ENCODE assay signal across 10 cellular contexts in genomic region chr20:39338977-39339376, GRCh38.
A peak's percentile ranks its signal among the peaks of the same experiment; 100 is the strongest.
DNase-seq lines count a peak whose midpoint lies in the region; ATAC-seq and TF ChIP-seq lines count a peak whose summit lies in the region.
"Had no signal": no experiment of that assay in that cellular context is flagged by ENCODE, and none has a peak within 500 bp of the region (broad histone marks: within the 10 kb centered on the region; RNA-seq: fewer than 3 reads in every experiment).

No MANE protein-coding gene starts in this region.

- POLR2A ChIA-PET in activated CD4-positive, alpha-beta memory T cell treated with anti-CD3 and anti-CD28 coated beads, Interleukin-2, amount 10 ng/mL, durations not matched to agents 7 days and 5 days (lab: Charles Lee): no interaction called here

- H3K18ac ChIP-seq in neuronal stem cell (ENCODE audit: low read length): no peak overlapping the region

- no CpG with 5 or more reads among the region's 1 CpG for WGBS in neuronal stem cell (ENCODE audit: extremely low coverage in 2 of 2, insufficient read length in 2 of 2, insufficient replicate concordance in 1 of 2), 2 donors

- H2AK5ac ChIP-seq in neuronal stem cell (ENCODE audit: low read depth, low read length): no peak overlapping the region

- H3K4me2 ChIP-seq in neuronal stem cell (ENCODE audit: insufficient read depth, low read length, poor library complexity, severe bottlenecking): no peak overlapping the region

- TF ChIP-seq CTCF in chondrocyte (IDR thresholded peaks at IDR 0.05) (no peak), brain microvascular endothelial cell (IDR thresholded peaks at IDR 0.05; ENCODE audit: low read depth, low read length, missing control alignments) (no peak)

- no peak overlapping the region for H2BK5ac ChIP-seq in neuronal stem cell (ENCODE audit: low read length)

- H3K36me3 Mint-ChIP-seq in CD4-positive, CD25-positive, alpha-beta regulatory T cell: no peaks in the 10 kb centered on the region
- no peaks in the 10 kb centered on the region for H3K36me3 Mint-ChIP-seq in chondrocyte (ENCODE audit: low read depth)
- no peaks in the 10 kb centered on the region for H3K36me3 Mint-ChIP-seq in activated CD4-positive, alpha-beta memory T cell treated with anti-CD3 and anti-CD28 coated beads, Interleukin-2, amount 10 ng/mL, durations not matched to agents 7 days and 5 days (ENCODE audit: low read depth)

- peak; percentile 16 to 42 for ATAC-seq in CD4-positive, CD25-positive, alpha-beta regulatory T cell (ENCODE audit: low read depth in 2 of 2)
- ATAC-seq in GM19463 (IDR thresholded peaks at IDR 0.05; ENCODE audit: unreplicated experiment): peak; percentile 98
- peak; percentile 99 for ATAC-seq in HG03175 (IDR thresholded peaks at IDR 0.05; ENCODE audit: unreplicated experiment)

- peaks cover 2% of the 10 kb centered on the region for H3K27me3 ChIP-seq in CD4-positive, CD25-positive, alpha-beta regulatory T cell (ENCODE audit: control insufficient read depth, insufficient read depth, low read length)
- H3K27me3 ChIP-seq in neuronal stem cell (ENCODE audit: control insufficient read depth in 3 of 3, insufficient read depth in 3 of 3, low read depth in 1 of 3, low read length in 3 of 3): no peaks in the 10 kb centered on the region
- H3K27me3 ChIP-seq in brain microvascular endothelial cell (replicated peaks): no peaks in the 10 kb centered on the region

- H3K14ac ChIP-seq in neuronal stem cell (ENCODE audit: low read length): no peak overlapping the region

- H4K91ac ChIP-seq in neuronal stem cell (ENCODE audit: low read depth, low read length, poor library complexity): no peak overlapping the region

- no peak overlapping the region for H3K27ac ChIP-seq in CD4-positive, CD25-positive, alpha-beta regulatory T cell (ENCODE audit: insufficient read depth, low read length, poor library complexity, severe bottlenecking)
- H3K27ac ChIP-seq in neuronal stem cell (replicated peaks; ENCODE audit: low read length): no peak overlapping the region
- no peak overlapping the region for H3K27ac ChIP-seq in brain microvascular endothelial cell

- peaks cover 7% of the 10 kb centered on the region for H3K27me3 Mint-ChIP-seq in CD4-positive, CD25-positive, alpha-beta regulatory T cell
- H3K27me3 Mint-ChIP-seq in chondrocyte (ENCODE audit: low read depth): peaks cover 2% of the 10 kb centered on the region
- H3K27me3 Mint-ChIP-seq in activated CD4-positive, alpha-beta memory T cell treated with anti-CD3 and anti-CD28 coated beads, Interleukin-2, amount 10 ng/mL, durations not matched to agents 7 days and 5 days: no peaks in the 10 kb centered on the region

- no peak overlapping the region for H3K23ac ChIP-seq in neuronal stem cell (ENCODE audit: low read depth, low read length, poor library complexity)

- no peaks in the 10 kb centered on the region for H3K36me3 ChIP-seq in CD4-positive, CD25-positive, alpha-beta regulatory T cell (ENCODE audit: control insufficient read depth, insufficient read depth, low read length)
- H3K36me3 ChIP-seq in neuronal stem cell (replicated peaks in 1 of 2; ENCODE audit: control insufficient read depth in 2 of 2, insufficient read depth in 2 of 2, low read length in 2 of 2) (no peaks in the 10 kb centered on the region), brain microvascular endothelial cell (replicated peaks) (no peaks in the 10 kb centered on the region)

- DNase-seq in CD4-positive, CD25-positive, alpha-beta regulatory T cell: no peak
- no peak for DNase-seq in chondrocyte (ENCODE audit: low spot score)
- DNase-seq in activated CD4-positive, alpha-beta memory T cell treated with anti-CD3 and anti-CD28 coated beads, Interleukin-2, amount 10 ng/mL, durations not matched to agents 7 days and 5 days: no peak
- DNase-seq in neuronal stem cell (ENCODE audit: low spot score): no peak
- DNase-seq in central memory CD4-positive, alpha-beta T cell: no peak
- no peak for DNase-seq in brain microvascular endothelial cell
- DNase-seq: CD4-positive, alpha-beta T cell; SW 1271 had no signal

- no peak overlapping the region for H2BK15ac ChIP-seq in neuronal stem cell (ENCODE audit: low read length)

- H4K8ac ChIP-seq in neuronal stem cell (ENCODE audit: low read depth, low read length): no peak overlapping the region

- H2BK120ac ChIP-seq in neuronal stem cell (ENCODE audit: low read depth, low read length): no peak overlapping the region

- in situ Hi-C loops in brain microvascular endothelial cell (cut with HindIII; ENCODE audit: low pct_ligation_motif_present, low sequenced_read_pairs): no loop called here

- H3K9me3 ChIP-seq in CD4-positive, CD25-positive, alpha-beta regulatory T cell (ENCODE audit: control insufficient read depth in 2 of 2, low read length in 2 of 2): no peaks in the 10 kb centered on the region
- H3K9me3 ChIP-seq in neuronal stem cell (replicated peaks in 1 of 2; ENCODE audit: control insufficient read depth in 2 of 2, insufficient read depth in 1 of 2, low read depth in 1 of 2, low read length in 2 of 2): no peaks in the 10 kb centered on the region

- CTCF ChIA-PET in activated CD4-positive, alpha-beta memory T cell treated with anti-CD3 and anti-CD28 coated beads, Interleukin-2, amount 10 ng/mL, durations not matched to agents 7 days and 5 days (lab: Charles Lee): no interaction called here

- H3K9me3 Mint-ChIP-seq in CD4-positive, CD25-positive, alpha-beta regulatory T cell: peaks cover 0 to 3% (median 0%) of the 10 kb centered on the region in 7 donors
- H3K9me3 Mint-ChIP-seq in chondrocyte (ENCODE audit: low read depth): no peaks in the 10 kb centered on the region
- no peaks in the 10 kb centered on the region for H3K9me3 Mint-ChIP-seq in activated CD4-positive, alpha-beta memory T cell treated with anti-CD3 and anti-CD28 coated beads, Interleukin-2, amount 10 ng/mL, durations not matched to agents 7 days and 5 days
- H3K9me3 Mint-ChIP-seq: CD4-positive, alpha-beta T cell had no signal

- H3K4me3 ChIP-seq in CD4-positive, CD25-positive, alpha-beta regulatory T cell (ENCODE audit: low read depth, low read length): no peak overlapping the region
- H3K4me3 ChIP-seq in neuronal stem cell (ENCODE audit: low read length in 2 of 2) (no peak overlapping the region), brain microvascular endothelial cell (ENCODE audit: low read depth, low read length) (no peak overlapping the region)

- no peak overlapping the region for H2BK12ac ChIP-seq in neuronal stem cell (ENCODE audit: low read length)

- no peaks in the 10 kb centered on the region for H3K4me1 ChIP-seq in CD4-positive, CD25-positive, alpha-beta regulatory T cell (ENCODE audit: control insufficient read depth, insufficient read depth, low read length, poor library complexity, severe bottlenecking)
- no peaks in the 10 kb centered on the region for H3K4me1 ChIP-seq in neuronal stem cell (ENCODE audit: control insufficient read depth in 2 of 2, insufficient read depth in 1 of 2, low read depth in 1 of 2, low read length in 2 of 2)

- no peak overlapping the region for H3K27ac Mint-ChIP-seq in CD4-positive, CD25-positive, alpha-beta regulatory T cell
- peak overlapping the region; percentile 8 for H3K27ac Mint-ChIP-seq in chondrocyte (ENCODE audit: unreplicated experiment)
- H3K27ac Mint-ChIP-seq in activated CD4-positive, alpha-beta memory T cell treated with anti-CD3 and anti-CD28 coated beads, Interleukin-2, amount 10 ng/mL, durations not matched to agents 7 days and 5 days: no peak overlapping the region
- H3K27ac Mint-ChIP-seq: CD4-positive, alpha-beta T cell had no signal

- H3K4ac ChIP-seq in neuronal stem cell (ENCODE audit: low read length): no peak overlapping the region

- no peak overlapping the region for H3K4me3 Mint-ChIP-seq in CD4-positive, CD25-positive, alpha-beta regulatory T cell
- no peak overlapping the region for H3K4me3 Mint-ChIP-seq in chondrocyte (ENCODE audit: unreplicated experiment)
- no peak overlapping the region for H3K4me3 Mint-ChIP-seq in activated CD4-positive, alpha-beta memory T cell treated with anti-CD3 and anti-CD28 coated beads, Interleukin-2, amount 10 ng/mL, durations not matched to agents 7 days and 5 days
- H3K4me3 Mint-ChIP-seq: CD4-positive, alpha-beta T cell had no signal

- H3K79me1 ChIP-seq in neuronal stem cell (ENCODE audit: low read depth, low read length): no peaks in the 10 kb centered on the region

- H3K9ac ChIP-seq in neuronal stem cell (ENCODE audit: low read depth, low read length, poor library complexity): no peak overlapping the region

- H3K4me1 Mint-ChIP-seq in CD4-positive, CD25-positive, alpha-beta regulatory T cell: no peaks in the 10 kb centered on the region
- H3K4me1 Mint-ChIP-seq in chondrocyte (ENCODE audit: low read depth): peaks cover 7% of the 10 kb centered on the region
- H3K4me1 Mint-ChIP-seq in activated CD4-positive, alpha-beta memory T cell treated with anti-CD3 and anti-CD28 coated beads, Interleukin-2, amount 10 ng/mL, durations not matched to agents 7 days and 5 days: no peaks in the 10 kb centered on the region

- H2AFZ ChIP-seq in neuronal stem cell (ENCODE audit: low read length): no peak overlapping the region

Comparison
In these comparisons a context has a peak if more than half of its experiments do, and no peak if none do; other contexts are left out.
1. ATAC-seq: peak in every context shown above with its lines; median percentile 99 in HG03175; 98 in GM19463; 29 in CD4-positive, CD25-positive, alpha-beta regulatory T cell.